ENCODE assay signal across 1 cellular context in genomic region chr5:102561894-102562760, GRCh38.
TF ChIP-seq lines count a peak whose summit lies in the region.

No MANE protein-coding gene starts in this region.

TF ChIP-seq in HepG2, 621 proteins besides CTCF, POLR2A, EP300 and RAD21 (continued from another document):
- no peak for TF ChIP-seq CEBPZ (IDR thresholded peaks at IDR 0.05; ENCODE audit: low read length)
- no peak for TF ChIP-seq ZNF362 (CRISPR knock-in tag; IDR thresholded peaks at IDR 0.05; ENCODE audit: borderline replicate concordance)
- TF ChIP-seq GABPA (IDR thresholded peaks at IDR 0.05; ENCODE audit: low read depth, low read length): no peak
- peak; percentile 59 for TF ChIP-seq GABPA (CRISPR knock-in tag; IDR thresholded peaks at IDR 0.05; ENCODE audit: low read depth)
- no peak for TF ChIP-seq TEAD3 (CRISPR knock-in tag; optimal IDR thresholded peaks at IDR 0.05; ENCODE audit: borderline replicate concordance)
- TF ChIP-seq ZNF263 (CRISPR knock-in tag; IDR thresholded peaks at IDR 0.05): no peak
- TF ChIP-seq SNAPC2 (CRISPR knock-in tag; IDR thresholded peaks at IDR 0.05): no peak
- no peak for TF ChIP-seq POGK (CRISPR knock-in tag; conservative IDR thresholded peaks at IDR 0.05)
- no peak for TF ChIP-seq KMT2A (CRISPR knock-in tag; IDR thresholded peaks at IDR 0.05)
- TF ChIP-seq ZNF281 (CRISPR knock-in tag; IDR thresholded peaks at IDR 0.05; ENCODE audit: borderline replicate concordance): peak; percentile 28; the same call in 1 of the 2 replicates
- TF ChIP-seq PREB (CRISPR knock-in tag; IDR thresholded peaks at IDR 0.05): no peak
